26 cellular contexts compared by ENCODE assay signal in genomic region chr1:188903241-188903640, GRCh38.
"Had no signal": no experiment of that assay in that cellular context is flagged by ENCODE, and none has a peak within 500 bp of the region (broad histone marks: within the 10 kb centered on the region; RNA-seq: fewer than 3 reads in every experiment).

No MANE protein-coding gene starts in this region.

- H3K4me3 ChIP-seq: stomach, suprapubic skin, testis, thoracic aorta, thyroid gland, tibial artery, tibial nerve, transverse colon, upper lobe of left lung, upper lobe of right lung, uterus, vagina had no signal

- DNase-seq: stimulated activated CD4-positive, alpha-beta T cell treated with anti-CD3 and anti-CD28 coated beads, Interleukin-4, amount 100 ng/mL, for 1 hour; stimulated activated CD4-positive, alpha-beta T cell treated with anti-CD3 and anti-CD28 coated beads, Interleukin-4, amount 100 ng/mL, for 24 hours; stimulated activated CD4-positive, alpha-beta T cell treated with anti-CD3 and anti-CD28 coated beads, Interleukin-4, amount 100 ng/mL, for 4 hours; stimulated activated CD8-positive, alpha-beta memory T cell treated with anti-CD3 and anti-CD28 coated beads, Interleukin-4, amount 100 ng/mL, for 48 hours; stimulated activated naive B cell treated with anti-CD40 and anti-IgM and Interleukin-4, amounts not matched to agents 10 μg/mL and 1 μg/mL and 100 μg/mL, for 72 hours; stimulated activated naive CD4-positive, alpha-beta T cell; stimulated activated naive CD4-positive, alpha-beta T cell treated with Interleukin-2 at 50 U/mL for 16 hours; stimulated activated naive CD8-positive, alpha-beta T cell treated with anti-CD3 and anti-CD28 coated beads, Interleukin-15, amount 100 ng/mL, for 72 hours; stimulated activated naive CD8-positive, alpha-beta T cell treated with anti-CD3 and anti-CD28 coated beads, Interleukin-15, Interleukin-2, amounts not matched to agents 100 U/mL and 50 U/mL, for 24 hours; stomach; substantia nigra; testis; thyroid gland; tibial artery; transverse colon; trophoblast cell; upper lobe of left lung; upper lobe of right lung; uterus had no signal

- H3K36me3 ChIP-seq: stomach, suprapubic skin, thoracic aorta, thyroid gland, tibial artery, tibial nerve, transverse colon, upper lobe of left lung, upper lobe of right lung, uterus, vagina had no signal

- FAIRE-seq: urothelium cell line had no signal

- ATAC-seq: stimulated activated effector memory CD8-positive, alpha-beta T cell treated with anti-CD3 and anti-CD28 coated beads, Interleukin-12 subunit alpha, Interleukin-12 subunit beta, amount 100 ng/mL, for 72 hours; stimulated activated memory B cell treated with anti-CD40 and anti-IgM and Interleukin-4, amounts not matched to agents 10 μg/mL and 1 μg/mL and 100 μg/mL, for 72 hours; stimulated activated naive B cell treated with anti-CD40 and anti-IgM and Interleukin-4, amounts not matched to agents 10 μg/mL and 1 μg/mL and 100 μg/mL, for 72 hours; stimulated activated naive CD8-positive, alpha-beta T cell treated with anti-CD3 and anti-CD28 coated beads, Interleukin-15, amount 100 ng/mL, for 72 hours; stimulated activated naive CD8-positive, alpha-beta T cell treated with anti-CD3 and anti-CD28 coated beads, Interleukin-15, Interleukin-2, amounts not matched to agents 100 U/mL and 50 U/mL, for 24 hours; upper lobe of right lung had no signal

- H3K9me3 ChIP-seq: stomach, suprapubic skin, testis, thoracic aorta, thyroid gland, tibial artery, tibial nerve, transverse colon, upper lobe of left lung, upper lobe of right lung, uterus, vagina had no signal

- H3K27ac ChIP-seq: stomach, suprapubic skin, testis, thoracic aorta, thyroid gland, tibial artery, tibial nerve, transverse colon, upper lobe of left lung, upper lobe of right lung, uterus, vagina had no signal

- H3K4me1 ChIP-seq: stomach, suprapubic skin, testis, thyroid gland, tibial artery, tibial nerve, transverse colon, upper lobe of left lung, upper lobe of right lung, uterus, vagina had no signal

- H3K27me3 ChIP-seq: stomach, suprapubic skin, testis, thyroid gland, tibial artery, tibial nerve, transverse colon, upper lobe of left lung, upper lobe of right lung, uterus, vagina had no signal
